8 cellular contexts compared by ENCODE assay signal in the genomic region with DNA sequence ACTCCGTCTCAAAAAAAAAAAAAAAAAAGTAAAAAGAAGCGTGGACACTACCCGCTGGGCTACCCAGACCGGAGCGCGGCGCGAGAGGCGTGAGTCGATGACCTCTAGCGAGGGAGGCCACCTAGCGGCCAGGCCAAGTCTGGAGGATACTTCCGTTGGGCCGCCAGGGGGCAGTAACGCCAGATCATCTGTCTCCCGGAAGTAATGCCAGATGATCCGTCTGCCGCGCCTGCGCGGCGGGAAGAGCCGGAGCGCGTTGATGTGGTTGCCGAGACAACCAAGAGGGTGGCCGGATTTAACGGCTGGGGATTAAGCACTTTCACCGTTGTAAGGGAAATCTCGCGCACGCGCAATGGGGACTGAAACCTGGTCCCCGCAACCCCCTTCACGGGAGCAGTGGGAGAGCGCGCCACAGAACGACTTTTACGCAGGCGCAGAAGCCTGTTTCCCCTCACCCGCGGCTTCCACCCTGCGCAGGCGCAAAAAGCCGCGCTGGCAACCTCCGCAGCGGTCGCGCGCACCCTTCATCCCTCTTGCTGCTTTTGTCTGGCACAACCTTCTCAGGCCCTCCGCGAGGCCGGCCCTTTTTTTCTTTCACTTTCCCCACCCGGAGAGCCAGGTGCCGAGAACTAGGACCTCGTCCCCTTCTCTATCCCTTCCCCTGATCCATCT. TPM values are rescaled to one million over a fixed set of nuclear protein-coding genes. Genes with fewer than 3 reads are reported as not detected.
A peak's percentile ranks its signal among the peaks of the same experiment; 100 is the strongest.
DNase-seq lines count a peak whose midpoint lies in the region; ATAC-seq and TF ChIP-seq lines count a peak whose summit lies in the region.

No MANE protein-coding gene starts in this region.

- TF ChIP-seq CTCF in GM12801 (IDR thresholded peaks at IDR 0.05; ENCODE audit: extremely low read depth, insufficient read length) (peak; percentile 99), NB4 (IDR thresholded peaks at IDR 0.05; ENCODE audit: low read depth, low read length) (peak; percentile 96)

- peak overlapping the region; percentile 87 for H3K4me3 ChIP-seq in NB4 (ENCODE audit: low read depth, low read length)

- peak; percentile 36 for ATAC-seq in HG02588 (IDR thresholded peaks at IDR 0.05; ENCODE audit: unreplicated experiment)

- peak; percentile 62 for TF ChIP-seq POLR2A in NB4 (IDR thresholded peaks at IDR 0.05; ENCODE audit: extremely low read depth, insufficient read length)

- peak; percentile 95 for DNase-seq in NB4 (ENCODE audit: low read depth)
- peak; percentile 95 for DNase-seq in SK-N-DZ (ENCODE audit: low spot score)
- DNase-seq in activated naive CD4-positive, alpha-beta T cell treated with anti-CD3 and anti-CD28 coated beads, Interleukin-2, amount 50 U/mL, for 16 hours, result peak; percentile 98
- peak; percentile 98 for DNase-seq in globus pallidus (ENCODE audit: low spot score)
- DNase-seq in occipital lobe (lab: John Stamatoyannopoulos, UW), result peak; percentile 93

- H3K27ac ChIP-seq in temporal lobe (ENCODE audit: low read depth, low read length), result peak overlapping the region; percentile 96

RNA-seq across cellular contexts. Expression of gene U2AF2, which starts 1.0 kb away (rescaled TPM):
- 120 and 160 TPM in 2 replicates for polyA plus RNA-seq in SK-N-DZ (2014; cell fraction: cytosol; rRNA removed)
- polyA plus RNA-seq in SK-N-DZ (2014; cell fraction: nucleus; rRNA removed), result 129 and 133 TPM in 2 replicates
- 65.8 TPM for total RNA-seq in occipital lobe
- 83.6 TPM for total RNA-seq in temporal lobe

RNA-seq across cellular contexts. Expression of gene CCDC106, which starts 5.8 kb away (rescaled TPM):
- 12.5 and 14.6 TPM in 2 replicates for polyA plus RNA-seq in SK-N-DZ (2014; cell fraction: cytosol; rRNA removed)
- 18.2 and 20.0 TPM in 2 replicates for polyA plus RNA-seq in SK-N-DZ (2014; cell fraction: nucleus; rRNA removed)
- total RNA-seq in occipital lobe, result 7.8 TPM
- total RNA-seq in temporal lobe, result 10.1 TPM

RNA-seq across cellular contexts. Expression of gene ZNF581, which starts 10.3 kb away (rescaled TPM):
- 12.8 and 16.3 TPM in 2 replicates for polyA plus RNA-seq in SK-N-DZ (2014; cell fraction: cytosol; rRNA removed)
- polyA plus RNA-seq in SK-N-DZ (2014; cell fraction: nucleus; rRNA removed), result 13.8 and 14.5 TPM in 2 replicates
- 5.6 TPM for total RNA-seq in occipital lobe
- total RNA-seq in temporal lobe, result 6.9 TPM

RNA-seq across cellular contexts. Expression of gene ZNF580, which starts 13.0 kb away (rescaled TPM):
- polyA plus RNA-seq in SK-N-DZ (2014; cell fraction: cytosol; rRNA removed), result 6.5 and 12.3 TPM in 2 replicates
- polyA plus RNA-seq in SK-N-DZ (2014; cell fraction: nucleus; rRNA removed), result 12.4 and 15.1 TPM in 2 replicates
- total RNA-seq in occipital lobe, result 4.8 TPM
- 4.4 TPM for total RNA-seq in temporal lobe

RNA-seq across cellular contexts. Expression of gene EPN1, which starts 21.2 kb away (rescaled TPM):
- polyA plus RNA-seq in SK-N-DZ (2014; cell fraction: cytosol; rRNA removed), result 66.2 and 76.6 TPM in 2 replicates
- polyA plus RNA-seq in SK-N-DZ (2014; cell fraction: nucleus; rRNA removed), result 19.2 and 41.3 TPM in 2 replicates
- total RNA-seq in occipital lobe, result 20.7 TPM
- total RNA-seq in temporal lobe, result 32.2 TPM

Comparison
In these comparisons a context has a peak if more than half of its experiments do, and no peak if none do; other contexts are left out.
1. Peak in every context shown above with its lines: DNase-seq, ATAC-seq, H3K4me3 ChIP-seq and H3K27ac ChIP-seq.